Comparison of ENCODE assay signal across 12 cellular contexts in genomic region chr6:89941031-89941775, GRCh38. TPM values are rescaled to one million over a fixed set of nuclear protein-coding genes. Genes with fewer than 3 reads are reported as not detected.
DNase-seq lines count a peak whose midpoint lies in the region; ATAC-seq, FAIRE-seq and TF ChIP-seq lines count a peak whose summit lies in the region.
"Had no signal": no experiment of that assay in that cellular context is flagged by ENCODE, and none has a peak within 500 bp of the region (broad histone marks: within the 10 kb centered on the region; RNA-seq: fewer than 3 reads in every experiment).

No MANE protein-coding gene starts in this region.

- no peaks in the 10 kb centered on the region for H3F3A ChIP-seq in SK-N-SH (replicated peaks; ENCODE audit: insufficient read depth)

- intact Hi-C loops in HepG2 (cut with micrococcal nuclease; ENCODE audit: unreplicated experiment) (loop anchor here (2.0 to 10.0 kb wide), 4 partner anchors 30 to 644 kb away; partner anchors contain the start of gene MAP3K7), testis (cut with DNase I; ENCODE audit: low total_unique reads) (no loop called here)

- H3K27me3 ChIP-seq in HepG2 (ENCODE audit: control insufficient read depth in 1 of 2, insufficient read depth in 2 of 2, low read length in 2 of 2) (peaks cover 0 to 31% of the 10 kb centered on the region in 2 experiments; a peak in 3 of 5 replicates), testis (no peaks in the 10 kb centered on the region), SK-N-SH (ENCODE audit: insufficient read depth) (no peaks in the 10 kb centered on the region)
- H3K27me3 ChIP-seq: BLaER1 had no signal

- H3K4me3 ChIP-seq in HepG2 (replicated peaks in 1 of 3; ENCODE audit: insufficient read depth in 1 of 3, low read depth in 2 of 3, low read length in 3 of 3) (peak overlapping the region in 1 of 3 experiments; percentile 15; a peak in 1 of 6 replicates), testis (no peak overlapping the region), SK-N-SH (ENCODE audit: low read depth in 2 of 2, low read length in 1 of 2) (no peak overlapping the region)
- H3K4me3 ChIP-seq: BLaER1 had no signal

- H3K4me1 ChIP-seq in HepG2 (ENCODE audit: insufficient read depth, low read length) (peaks cover 20% of the 10 kb centered on the region), testis (no peaks in the 10 kb centered on the region), SK-N-SH (ENCODE audit: control insufficient read depth in 1 of 2, insufficient read depth in 2 of 2, low read depth in 1 of 2, low read length in 1 of 2) (no peaks in the 10 kb centered on the region; a peak in 1 of 4 replicates)
- H3K4me1 ChIP-seq: BLaER1 had no signal

- H3K79me2 ChIP-seq in HepG2 (ENCODE audit: insufficient read depth, low read length), result no peaks in the 10 kb centered on the region
- no peaks in the 10 kb centered on the region for H3K79me2 ChIP-seq in SK-N-SH (ENCODE audit: insufficient read depth)

- no peaks in the 10 kb centered on the region for H3K36me3 ChIP-seq in HepG2 (replicated peaks in 1 of 2; ENCODE audit: control insufficient read depth in 1 of 2, insufficient read depth in 2 of 2, low read length in 2 of 2)
- no peaks in the 10 kb centered on the region for H3K36me3 ChIP-seq in testis (ENCODE audit: low read depth, missing control alignments)
- no peaks in the 10 kb centered on the region for H3K36me3 ChIP-seq in SK-N-SH (replicated peaks in 1 of 2; ENCODE audit: control insufficient read depth in 1 of 2, insufficient read depth in 2 of 2, low read length in 1 of 2)

- no peaks in the 10 kb centered on the region for H3K9me2 ChIP-seq in SK-N-SH

- no peak for DNase-seq in activated T-cell treated with anti-CD3 and anti-CD28 coated beads, Interleukin-2, amount 50 U/mL, for 24 hours
- no peak for DNase-seq in activated T-cell treated with anti-CD3 and anti-CD28 coated beads, Interleukin-2, amount 50 U/mL, for 1 hour
- peak in 43 of 58 donors; percentile 10 to 73 (median 40) for DNase-seq in anterior cingulate cortex (lab: John Stamatoyannopoulos, UW)
- DNase-seq in HepG2 (ENCODE audit: low spot score), result peak; percentile 77
- peak; percentile 73 for DNase-seq in testis
- DNase-seq in SK-N-SH, result no peak

- POLR2A ChIA-PET in HepG2 (lab: Yijun Ruan, JAX), result no interaction called here
- POLR2A ChIA-PET in SK-N-SH (lab: Yijun Ruan, JAX), result interaction anchor here (0.6 to 1.4 kb wide), 3 partner anchors 25 to 277 kb away, joined by 3 to 5 read pairs (median 4); no protein-coding TSS in a partner anchor

- no peak for TF ChIP-seq RAD21 in HepG2 (CRISPR knock-in tag; IDR thresholded peaks at IDR 0.05)
- TF ChIP-seq RAD21 in SK-N-SH (IDR thresholded peaks at IDR 0.05; ENCODE audit: low read length), result no peak

- H3K9me3 Mint-ChIP-seq in activated T-cell treated with anti-CD3 and anti-CD28 coated beads, Interleukin-2, amount 50 U/mL, for 24 hours, result no peaks in the 10 kb centered on the region

- no peak overlapping the region for H3K4me3 Mint-ChIP-seq in activated T-cell treated with anti-CD3 and anti-CD28 coated beads, Interleukin-2, amount 50 U/mL, for 24 hours

- peak overlapping the region; percentile 72 for H3K27ac Mint-ChIP-seq in activated T-cell treated with anti-CD3 and anti-CD28 coated beads, Interleukin-2, amount 50 U/mL, for 24 hours

- ATAC-seq in HepG2 (peak; percentile 75), GM18498 (IDR thresholded peaks at IDR 0.05; ENCODE audit: unreplicated experiment) (no peak), GM18517 (IDR thresholded peaks at IDR 0.05; ENCODE audit: unreplicated experiment) (no peak)

- TF ChIP-seq POLR2A in HepG2 (IDR thresholded peaks at IDR 0.05; ENCODE audit: insufficient read depth in 1 of 2, low read depth in 2 of 2, low read length in 2 of 2) (no peak), testis (IDR thresholded peaks at IDR 0.05) (no peak)

- 0% methylated on average over 9 of the region's 15 CpGs for WGBS in HepG2 (ENCODE audit: low lambda C conversion rate)
- WGBS in testis, 2 donors, result 42 to 57% methylated on average over 14 to 15 of the region's 15 CpGs
- 87% methylated on average over 15 of the region's 15 CpGs for WGBS in SK-N-SH (ENCODE audit: low lambda C conversion rate)

- CTCF ChIA-PET in HepG2 (lab: Yijun Ruan, JAX; ENCODE audit: low intra/inter-chr PET ratio, low total read pairs) (interaction anchor here (1.1 to 2.7 kb wide), 4 partner anchors 10 to 538 kb away, joined by 3 to 38 read pairs (median 8); no protein-coding TSS in a partner anchor), SK-N-SH (lab: Yijun Ruan, JAX) (interaction anchor here (0.5 to 6.3 kb wide), 73 partner anchors 8 to 567 kb away, joined by 3 to 169 read pairs (median 4); no protein-coding TSS in a partner anchor)

- H3K4me2 ChIP-seq in HepG2 (ENCODE audit: low read depth, low read length) (peak overlapping the region; percentile 68), SK-N-SH (no peak overlapping the region)
- H3K4me2 ChIP-seq: BLaER1 had no signal

- no peaks in the 10 kb centered on the region for H4K20me1 ChIP-seq in HepG2 (ENCODE audit: insufficient read depth, low read length)
- H4K20me1 ChIP-seq in SK-N-SH (ENCODE audit: insufficient read depth), result no peaks in the 10 kb centered on the region

- in situ Hi-C loops in HepG2 (cut with HindIII; ENCODE audit: extremely low pct_ligation_motif_present, low pct_unique_long_range_greater_than_20kb), result loop anchor here (5.0 to 10.0 kb wide), 3 partner anchors 244 to 536 kb away; no protein-coding TSS in a partner anchor

- H3K9ac ChIP-seq in HepG2 (ENCODE audit: insufficient read depth, low read depth, low read length) (no peak overlapping the region), SK-N-SH (no peak overlapping the region)
- H3K9ac ChIP-seq: BLaER1 had no signal

- H3K27ac ChIP-seq in HepG2 (ENCODE audit: extremely low read length, insufficient read depth, low read length) (no peak overlapping the region), testis (peak overlapping the region in 1 of 2 donors; percentile 37), SK-N-SH (ENCODE audit: low read depth in 2 of 2, low read length in 1 of 2) (no peak overlapping the region)
- H3K27ac ChIP-seq: BLaER1, HL-60 had no signal

- TF ChIP-seq CTCF in HepG2 (CRISPR knock-in tag; IDR thresholded peaks at IDR 0.05) (0 out of 2 replicates have a peak, but pooled peaks have one; percentile 1), testis (IDR thresholded peaks at IDR 0.05) (no peak), SK-N-SH (IDR thresholded peaks at IDR 0.05) (no peak)

- H3K4me1 Mint-ChIP-seq in activated T-cell treated with anti-CD3 and anti-CD28 coated beads, Interleukin-2, amount 50 U/mL, for 24 hours (ENCODE audit: low read depth), result peaks cover 78% of the 10 kb centered on the region

- peaks cover 96% of the 10 kb centered on the region for H3K36me3 Mint-ChIP-seq in activated T-cell treated with anti-CD3 and anti-CD28 coated beads, Interleukin-2, amount 50 U/mL, for 24 hours (ENCODE audit: low read depth)

- H3K9me3 ChIP-seq in HepG2 (ENCODE audit: low read length) (no peaks in the 10 kb centered on the region), testis (no peaks in the 10 kb centered on the region), SK-N-SH (no peaks in the 10 kb centered on the region)
- H3K9me3 ChIP-seq: BLaER1 had no signal

- H2AFZ ChIP-seq in HepG2 (ENCODE audit: low read length) (no peak overlapping the region), SK-N-SH (ENCODE audit: low read depth) (no peak overlapping the region)

- no TSS peak for BruUV-seq in HepG2 (replicated peaks; lab: Mats Ljungman, UMichigan)

- no peak for TF ChIP-seq EP300 in HepG2 (IDR thresholded peaks at IDR 0.05; ENCODE audit: low read depth in 2 of 2, low read length in 2 of 2)
- TF ChIP-seq EP300 in HepG2 (CRISPR knock-in tag; IDR thresholded peaks at IDR 0.05; ENCODE audit: borderline replicate concordance), result no peak
- no peak for TF ChIP-seq EP300 in SK-N-SH (IDR thresholded peaks at IDR 0.05; ENCODE audit: borderline replicate concordance in 1 of 2, low read depth in 1 of 2, low read length in 1 of 2)

- no peak for FAIRE-seq in HepG2 (lab: Jason Lieb, UNC)

- H3K27me3 Mint-ChIP-seq in activated T-cell treated with anti-CD3 and anti-CD28 coated beads, Interleukin-2, amount 50 U/mL, for 24 hours, result no peaks in the 10 kb centered on the region

TF ChIP-seq in HepG2, 621 proteins besides CTCF, POLR2A, EP300 and RAD21 (continues in another document):
- TF ChIP-seq MTF2 (CRISPR knock-in tag; IDR thresholded peaks at IDR 0.05; ENCODE audit: borderline replicate concordance), result no peak

RNA-seq across cellular contexts. Expression of gene GJA10, which starts 46.9 kb away (rescaled TPM):
- total RNA-seq in HepG2 (2016; rRNA removed; fragmentation: Illumina TruSeq; extraction: Trizol) (not detected in 2 replicates), testis (under 1 TPM in 1 of 2 donors, not detected in 1; 0.19 TPM)
- not detected in 2 replicates for total RNA-seq in HepG2 (2016; cell fraction: cytosol; rRNA removed; fragmentation: Illumina TruSeq; extraction: Trizol; ENCODE audit: low read depth)
- not detected in 2 replicates for total RNA-seq in HepG2 (2016; cell fraction: insoluble cytoplasmic fraction; rRNA removed; fragmentation: Illumina TruSeq; extraction: Trizol)
- not detected in 2 replicates for total RNA-seq in HepG2 (2016; cell fraction: membrane; rRNA removed; fragmentation: Illumina TruSeq; extraction: Trizol)
- not detected in 2 replicates for total RNA-seq in HepG2 (2016; cell fraction: nucleus; rRNA removed; fragmentation: Illumina TruSeq; extraction: Trizol)
- polyA plus RNA-seq in HepG2 (2011; rRNA removed) (not detected in 2 replicates), testis (ENCODE audit: insufficient read depth, low read depth, low replicate concordance) (not detected), SK-N-SH (2012; rRNA removed) (not detected in 2 replicates)
- not detected in 2 replicates for polyA plus RNA-seq in HepG2 (2011; cell fraction: cytosol; rRNA removed)
- polyA plus RNA-seq in HepG2 (2011; cell fraction: nucleus; rRNA removed), result not detected in 2 replicates
- not detected in 2 replicates for polyA plus RNA-seq in HepG2 (2012)
- not detected in 2 replicates for polyA plus RNA-seq in HepG2 (2016; cell fraction: cytosol; fragmentation: Illumina TruSeq; extraction: Trizol; ENCODE audit: low read depth)
- polyA plus RNA-seq in HepG2 (2016; cell fraction: insoluble cytoplasmic fraction; fragmentation: Illumina TruSeq; extraction: Trizol; ENCODE audit: low read depth), result not detected in 2 replicates
- polyA plus RNA-seq in HepG2 (2016; cell fraction: membrane; fragmentation: Illumina TruSeq; extraction: Trizol; ENCODE audit: low read depth), result not detected in 2 replicates
- polyA plus RNA-seq in HepG2 (2016; cell fraction: nucleus; fragmentation: Illumina TruSeq; extraction: Trizol; ENCODE audit: insufficient read depth, low read depth), result not detected in 2 replicates
- polyA minus RNA-seq in HepG2 (2011; rRNA and poly(A)+ RNA removed; ENCODE audit: low replicate concordance), result not detected in 2 replicates
- not detected in 2 replicates for polyA minus RNA-seq in HepG2 (2011; cell fraction: cytosol; rRNA and poly(A)+ RNA removed)
- polyA minus RNA-seq in HepG2 (2011; cell fraction: nucleus; rRNA and poly(A)+ RNA removed), result not detected in 2 replicates
- polyA plus RNA-seq in SK-N-SH (2012; cell fraction: cytosol; rRNA removed), result not detected in 2 replicates
- polyA plus RNA-seq in SK-N-SH (2012; cell fraction: nucleus; rRNA removed), result not detected in 2 replicates
- total RNA-seq: RPMI7951 had no signal
- polyA plus RNA-seq: keratinocyte had no signal

Comparison
In these comparisons a context has a peak if more than half of its experiments do, and no peak if none do; other contexts are left out.
1. DNase-seq: peak in anterior cingulate cortex (43 of 58), HepG2 (single experiment) and testis (single experiment); none in activated T-cell treated with anti-CD3 and anti-CD28 coated beads, Interleukin-2, amount 50 U/mL, for 24 hours (single experiment), activated T-cell treated with anti-CD3 and anti-CD28 coated beads, Interleukin-2, amount 50 U/mL, for 1 hour (single experiment) and SK-N-SH (single experiment).